Comparison of ENCODE assay signal across 8 cellular contexts in genomic region chr7:150448789-150449147, GRCh38. TPM values are rescaled to one million over a fixed set of nuclear protein-coding genes. Genes with fewer than 3 reads are reported as not detected.
A peak's percentile ranks its signal among the peaks of the same experiment; 100 is the strongest.
DNase-seq lines count a peak whose midpoint lies in the region; ATAC-seq and TF ChIP-seq lines count a peak whose summit lies in the region.

No MANE protein-coding gene starts in this region.

- H3K79me2 ChIP-seq in DOHH2 (ENCODE audit: control insufficient read depth, low read length), result no peaks in the 10 kb centered on the region
- no peaks in the 10 kb centered on the region for H3K79me2 ChIP-seq in GM23338 (replicated peaks; ENCODE audit: insufficient read depth)

- H3K27ac ChIP-seq in DOHH2 (ENCODE audit: low read depth, low read length) (no peak overlapping the region), GM23338 (ENCODE audit: low read depth) (no peak overlapping the region), heart right ventricle (peak overlapping the region in 9 of 10 donors; percentile 73 to 95 (median 90))

- H3K27me3 Mint-ChIP-seq in GM23338 (ENCODE audit: insufficient read depth, low read depth, poor library complexity), result peaks cover 21% of the 10 kb centered on the region
- H3K27me3 Mint-ChIP-seq in activated naive CD8-positive, alpha-beta T cell treated with anti-CD3 and anti-CD28 coated beads for 36 hours, result no peaks in the 10 kb centered on the region

- no peak overlapping the region for H3K27ac Mint-ChIP-seq in GM23338
- peak overlapping the region; percentile 97 for H3K27ac Mint-ChIP-seq in activated naive CD8-positive, alpha-beta T cell treated with anti-CD3 and anti-CD28 coated beads for 36 hours

- peak overlapping the region; percentile 48 for H2AFZ ChIP-seq in GM23338

- H4K20me1 ChIP-seq in DOHH2 (ENCODE audit: control insufficient read depth, insufficient read depth, low read depth, low read length) (no peaks in the 10 kb centered on the region), GM23338 (replicated peaks; ENCODE audit: insufficient read depth) (no peaks in the 10 kb centered on the region; the same call in 1 of the 2 replicates)

- H3F3A ChIP-seq in DOHH2 (ENCODE audit: control insufficient read depth, insufficient read depth), result no peaks in the 10 kb centered on the region
- no peaks in the 10 kb centered on the region; the same call in 1 of the 2 replicates for H3F3A ChIP-seq in GM23338 (replicated peaks; ENCODE audit: low read depth)

- peaks cover 19% of the 10 kb centered on the region for H3K4me1 Mint-ChIP-seq in GM23338
- H3K4me1 Mint-ChIP-seq in activated naive CD8-positive, alpha-beta T cell treated with anti-CD3 and anti-CD28 coated beads for 36 hours, result peaks cover 44% of the 10 kb centered on the region

- no peaks in the 10 kb centered on the region for H3K9me3 Mint-ChIP-seq in GM23338
- H3K9me3 Mint-ChIP-seq in activated naive CD8-positive, alpha-beta T cell treated with anti-CD3 and anti-CD28 coated beads for 36 hours, result no peaks in the 10 kb centered on the region

- no peak overlapping the region for H3K4me3 Mint-ChIP-seq in GM23338
- peak overlapping the region; percentile 57 for H3K4me3 Mint-ChIP-seq in activated naive CD8-positive, alpha-beta T cell treated with anti-CD3 and anti-CD28 coated beads for 36 hours

- DNase-seq in GM23338 (ENCODE audit: low spot score) (peak; percentile 85), MV-4-11 (lab: John Stamatoyannopoulos, UW) (peak; percentile 71), SKM-1 treated with dmso at 0.1 percent for 144 hours (lab: John Stamatoyannopoulos, UW; ENCODE audit: unreplicated experiment) (peak; percentile 20), heart right ventricle (peak; percentile 76 to 84), retinal pigment epithelial cell (ENCODE audit: low read depth) (peak; percentile 11)
- DNase-seq in activated naive CD8-positive, alpha-beta T cell treated with anti-CD3 and anti-CD28 coated beads for 36 hours, result peak; percentile 86

- H3K4me3 ChIP-seq in DOHH2 (ENCODE audit: low read length) (no peak overlapping the region), GM23338 (no peak overlapping the region), heart right ventricle (peak overlapping the region in 4 of 10 donors; percentile 3 to 67 (median 36)), retinal pigment epithelial cell (ENCODE audit: low read length) (no peak overlapping the region)

- H3K36me3 Mint-ChIP-seq in GM23338 (ENCODE audit: low read depth), result no peaks in the 10 kb centered on the region
- peaks cover 12% of the 10 kb centered on the region for H3K36me3 Mint-ChIP-seq in activated naive CD8-positive, alpha-beta T cell treated with anti-CD3 and anti-CD28 coated beads for 36 hours

- TF ChIP-seq CTCF in DOHH2 (IDR thresholded peaks at IDR 0.05; ENCODE audit: low read depth, low read length, poor library complexity, severe bottlenecking), result peak; percentile 99
- TF ChIP-seq CTCF in GM23338 (conservative IDR thresholded peaks at IDR 0.05; ENCODE audit: low read depth in 2 of 2), result peak; percentile 94
- peak; percentile 83 to 95 (median 91) for TF ChIP-seq CTCF in heart right ventricle (IDR thresholded peaks at IDR 0.05)
- TF ChIP-seq CTCF in retinal pigment epithelial cell (conservative IDR thresholded peaks at IDR 0.05; ENCODE audit: low read depth, low read length), result peak; percentile 98

- no peak overlapping the region for H3K4me2 ChIP-seq in DOHH2 (ENCODE audit: low read length)
- no peak overlapping the region for H3K4me2 ChIP-seq in GM23338

- no peaks in the 10 kb centered on the region for H3K36me3 ChIP-seq in DOHH2 (ENCODE audit: control insufficient read depth, low read length)
- H3K36me3 ChIP-seq in GM23338 (ENCODE audit: insufficient read depth), result no peaks in the 10 kb centered on the region
- H3K36me3 ChIP-seq in heart right ventricle, result no peaks in the 10 kb centered on the region

- ATAC-seq in GM23338 (peak; percentile 84), heart right ventricle (peak in 7 of 8 donors; percentile 42 to 64 (median 59)), HG03521 (IDR thresholded peaks at IDR 0.05; ENCODE audit: unreplicated experiment) (no peak)

- intact Hi-C loops in heart right ventricle (cut with DNase I), result loop anchor here in 8 of 10 donors (1.0 to 10.0 kb wide), 7 partner anchors 182 to 416 kb away; partner anchors contain the start of gene GIMAP5 (in 1 of the 8)

- H3K27me3 ChIP-seq in DOHH2 (ENCODE audit: control insufficient read depth, low read length), result peaks cover 57% of the 10 kb centered on the region
- H3K27me3 ChIP-seq in GM23338 (ENCODE audit: insufficient read depth), result peaks cover 17% of the 10 kb centered on the region
- H3K27me3 ChIP-seq in heart right ventricle, result no peaks in the 10 kb centered on the region

- H3K9me2 ChIP-seq in DOHH2 (replicated peaks; ENCODE audit: control insufficient read depth, low read length) (no peaks in the 10 kb centered on the region), GM23338 (ENCODE audit: insufficient read depth) (no peaks in the 10 kb centered on the region)

- H3K9me3 ChIP-seq in DOHH2 (ENCODE audit: control insufficient read depth, insufficient read depth, low read length) (no peaks in the 10 kb centered on the region), heart right ventricle (no peaks in the 10 kb centered on the region)

- 1 to 4% methylated on average over 6 of the region's 6 CpGs for WGBS in heart right ventricle, 2 donors

- H3K4me1 ChIP-seq in DOHH2 (ENCODE audit: control insufficient read depth, low read length) (peaks cover 4% of the 10 kb centered on the region; the same call in 1 of the 2 replicates), GM23338 (ENCODE audit: insufficient read depth) (peaks cover 4% of the 10 kb centered on the region), heart right ventricle (peaks cover 0 to 54% (median 32%) of the 10 kb centered on the region in 9 donors)

TF ChIP-seq in GM23338, 12 proteins besides CTCF, POLR2A, EP300 and RAD21:
- no peak for TF ChIP-seq CREB1 (CRISPR knock-in tag; IDR thresholded peaks at IDR 0.05; ENCODE audit: low read depth)
- no peak for TF ChIP-seq POLR2AphosphoS5 (IDR thresholded peaks at IDR 0.05; ENCODE audit: low read depth)
- no peak for TF ChIP-seq NANOG (IDR thresholded peaks at IDR 0.05; ENCODE audit: borderline replicate concordance)
- no peak for TF ChIP-seq REST (IDR thresholded peaks at IDR 0.05; ENCODE audit: unreplicated experiment)
- no peak for TF ChIP-seq ZNF331 (CRISPR knock-in tag; IDR thresholded peaks at IDR 0.05; ENCODE audit: low read depth)
- TF ChIP-seq ZNF114 (CRISPR knock-in tag; IDR thresholded peaks at IDR 0.05), result no peak
TF ChIP-seq in GM23338: peak in this region for 0.

RNA-seq across cellular contexts. Expression of gene GIMAP8, which starts 1.7 kb away (rescaled TPM):
- total RNA-seq in GM23338 (2014; rRNA removed; shearing (Covaris generic)), result not detected in 2 replicates
- polyA plus RNA-seq in GM23338 (2016; fragmentation: Nextera tagmentation; extraction: Ambion mirVana) (0.06 TPM in 1 of 2 replicates, not detected in the other), heart right ventricle (10 to 100 TPM; 19.2 to 19.5 TPM)
- total RNA-seq in activated naive CD8-positive, alpha-beta T cell treated with anti-CD3 and anti-CD28 coated beads for 36 hours, result 10 to 100 TPM; 11.1 to 11.9 TPM
- total RNA-seq in heart right ventricle, result 10 to 100 TPM; 13.4 to 39.4 (median 16.2) TPM

Comparison
In these comparisons a context has a peak if more than half of its experiments do, and no peak if none do; other contexts are left out.
1. H3K27ac ChIP-seq: peak in heart right ventricle (9 of 10); none in DOHH2 (single experiment) and GM23338 (single experiment).
2. DNase-seq: peak in every context shown above with its lines; median percentile 86 in activated naive CD8-positive, alpha-beta T cell treated with anti-CD3 and anti-CD28 coated beads for 36 hours; 85 in GM23338; 80 in heart right ventricle; 71 in MV-4-11; 20 in SKM-1 treated with dmso at 0.1 percent for 144 hours; 11 in retinal pigment epithelial cell.
3. RNA of gene GIMAP8, which starts 1.7 kb away (total RNA-seq): 13.4 to 39.4 TPM in heart right ventricle and 11.1 to 11.9 TPM in activated naive CD8-positive, alpha-beta T cell treated with anti-CD3 and anti-CD28 coated beads for 36 hours; not detected in GM23338; every median in the first group is over 10 times any median in the second.
4. Peak in every context shown above with its lines, with median percentiles within 50 percentile points of each other: CTCF ChIP-seq.